32 cellular contexts compared by ENCODE assay signal in the genomic region with DNA sequence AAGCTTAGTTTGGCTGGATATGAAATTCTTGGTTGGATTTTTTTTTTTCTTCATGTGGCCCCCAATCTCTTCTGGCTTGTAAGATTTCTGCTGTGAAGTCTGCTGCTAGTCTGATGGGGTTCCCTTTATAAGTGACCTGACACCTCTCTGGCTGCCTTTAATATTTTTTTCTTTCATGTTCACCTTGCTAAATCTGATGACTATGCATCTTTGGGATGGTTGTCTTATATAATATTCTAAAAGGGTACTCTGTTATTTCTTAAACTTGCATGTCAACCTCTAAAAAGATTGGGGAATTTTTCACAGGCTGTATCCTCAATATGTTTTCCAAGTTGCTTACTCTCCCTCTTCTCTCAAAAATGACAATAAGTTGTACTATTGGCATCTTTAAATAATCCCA.
DNase-seq lines count a peak whose midpoint lies in the region; ATAC-seq, FAIRE-seq and TF ChIP-seq lines count a peak whose summit lies in the region.
"Had no signal": no experiment of that assay in that cellular context is flagged by ENCODE, and none has a peak within 500 bp of the region (broad histone marks: within the 10 kb centered on the region; RNA-seq: fewer than 3 reads in every experiment).

No MANE protein-coding gene starts in this region.

- no peak overlapping the region for H3K23ac ChIP-seq in IMR-90 (ENCODE audit: low read depth, low read length)

- no peak overlapping the region for H2BK20ac ChIP-seq in IMR-90 (ENCODE audit: low read depth, low read length)

- POLR2A ChIA-PET in HepG2 (lab: Yijun Ruan, JAX): no interaction called here
- POLR2A ChIA-PET in A549 (lab: Yijun Ruan, JAX): no interaction called here
- POLR2A ChIA-PET in IMR-90 (lab: Charles Lee; ENCODE audit: unreplicated experiment): no interaction called here

- dilution Hi-C loops in IMR-90 (cut with HindIII; ENCODE audit: low sequenced_read_pairs, unreplicated experiment): no loop called here

- H3K18ac ChIP-seq in IMR-90 (ENCODE audit: low read depth, low read length): no peak overlapping the region

- no peak overlapping the region for H3K4ac ChIP-seq in IMR-90 (ENCODE audit: low read depth, low read length)

- H3K27me3 ChIP-seq in HepG2 (ENCODE audit: control insufficient read depth in 1 of 2, insufficient read depth in 2 of 2, low read length in 2 of 2) (no peaks in the 10 kb centered on the region), right lobe of liver (no peaks in the 10 kb centered on the region), IMR-90 (ENCODE audit: control insufficient read depth, insufficient read depth, low read length) (no peaks in the 10 kb centered on the region), right cardiac atrium (ENCODE audit: control insufficient read depth, insufficient read depth) (no peaks in the 10 kb centered on the region)
- H3K27me3 ChIP-seq: BE2C; BLaER1; BLaER1 treated with 17β-estradiol and CSF1 and Interleukin-3, amounts not matched to agents 10 nM and 100 nM had no signal

- FAIRE-seq in HepG2 (lab: Jason Lieb, UNC) (no peak), A549 (lab: Jason Lieb, UNC) (no peak)
- FAIRE-seq: A204.1, D721Med had no signal

- DNase-seq in HepG2 (ENCODE audit: low spot score) (no peak), right lobe of liver (no peak), A549 (ENCODE audit: low read depth in 1 of 2, low spot score in 1 of 2) (no peak), IMR-90 (no peak), NOMO-1 treated with dmso at 0.1 percent for 144 hours (lab: John Stamatoyannopoulos, UW; ENCODE audit: unreplicated experiment) (no peak), right cardiac atrium (no peak)
- DNase-seq: 8988T; ACHN; AML-193; BE2C; C1 segment of cervical spinal cord; Caco-2; Calu3; CD4-positive, alpha-beta memory T cell; CD4-positive, alpha-beta T cell; CD4-positive, CD25-positive, alpha-beta regulatory T cell; CD8-positive, alpha-beta memory T cell; CD8-positive, alpha-beta T cell; COR-L47; DMS 273 treated with DMSO at 0.1 percent for 48 hours; DMS153; DMS53; DMS79; DMS79 treated with DMSO at 0.1 percent for 48 hours; DND-41; EL had no signal

- H3K14ac ChIP-seq in IMR-90 (replicated peaks; ENCODE audit: low read depth, low read length): no peak overlapping the region

- CTCF ChIA-PET in HepG2 (lab: Yijun Ruan, JAX; ENCODE audit: low intra/inter-chr PET ratio, low total read pairs) (no interaction called here), A549 (lab: Yijun Ruan, JAX) (interaction anchor here (0.6 kb wide), 1 partner anchor 40 kb away, joined by 3 read pairs; no protein-coding TSS in a partner anchor), IMR-90 (lab: Yijun Ruan, JAX) (interaction anchor here (0.6 kb wide), 1 partner anchor 22 kb away, joined by 5 read pairs; no protein-coding TSS in a partner anchor)

- H3K4me3 ChIP-seq in HepG2 (replicated peaks in 1 of 3; ENCODE audit: insufficient read depth in 1 of 3, low read depth in 2 of 3, low read length in 3 of 3) (no peak overlapping the region), right lobe of liver (no peak overlapping the region), A549 (no peak overlapping the region), IMR-90 (ENCODE audit: insufficient read depth, low read depth, low read length) (no peak overlapping the region), right cardiac atrium (ENCODE audit: low read length) (no peak overlapping the region)
- H3K4me3 ChIP-seq: BLaER1; BLaER1 treated with 17β-estradiol and CSF1 and Interleukin-3, amounts not matched to agents 10 nM and 100 nM had no signal

- BruUV-seq in HepG2 (replicated peaks; lab: Mats Ljungman, UMichigan) (no TSS peak), IMR-90 (replicated peaks; lab: Mats Ljungman, UMichigan) (no TSS peak)

- no peak overlapping the region for H2BK120ac ChIP-seq in IMR-90 (ENCODE audit: low read depth, low read length)

- H2AK9ac ChIP-seq in IMR-90 (replicated peaks; ENCODE audit: low read depth, low read length, poor library complexity): no peak overlapping the region

- no peak overlapping the region for H2BK15ac ChIP-seq in IMR-90 (ENCODE audit: low read depth, low read length)

- in situ Hi-C loops in HepG2 (cut with HindIII; ENCODE audit: extremely low pct_ligation_motif_present, low pct_unique_long_range_greater_than_20kb) (no loop called here), IMR-90 (cut with MboI; ENCODE audit: low sequenced_read_pairs) (no loop called here)

- H4K5ac ChIP-seq in IMR-90 (ENCODE audit: low read depth, low read length): no peak overlapping the region

- TF ChIP-seq EP300 in HepG2 (IDR thresholded peaks at IDR 0.05; ENCODE audit: low read depth in 2 of 2, low read length in 2 of 2): no peak
- no peak for TF ChIP-seq EP300 in HepG2 (CRISPR knock-in tag; IDR thresholded peaks at IDR 0.05; ENCODE audit: borderline replicate concordance)
- no peak for TF ChIP-seq EP300 in A549 (IDR thresholded peaks at IDR 0.05)

- no peaks in the 10 kb centered on the region for H4K20me1 ChIP-seq in HepG2 (ENCODE audit: insufficient read depth, low read length)
- H4K20me1 ChIP-seq in IMR-90 (ENCODE audit: insufficient read depth, low read length): no peaks in the 10 kb centered on the region
- H4K20me1 ChIP-seq: BLaER1; BLaER1 treated with 17β-estradiol and CSF1 and Interleukin-3, amounts not matched to agents 10 nM and 100 nM had no signal

- no peak overlapping the region for H4K8ac ChIP-seq in IMR-90 (ENCODE audit: low read depth in 2 of 2, low read length in 2 of 2)

- H3K79me2 ChIP-seq in HepG2 (ENCODE audit: insufficient read depth, low read length): no peaks in the 10 kb centered on the region

- TF ChIP-seq POLR2A in HepG2 (IDR thresholded peaks at IDR 0.05; ENCODE audit: insufficient read depth in 1 of 2, low read depth in 2 of 2, low read length in 2 of 2) (no peak), right lobe of liver (IDR thresholded peaks at IDR 0.05) (no peak), A549 (IDR thresholded peaks at IDR 0.05; ENCODE audit: low read length) (no peak), IMR-90 (IDR thresholded peaks at IDR 0.05; ENCODE audit: low read depth, low read length) (no peak)

- no peak for TF ChIP-seq CTCF in HepG2 (CRISPR knock-in tag; IDR thresholded peaks at IDR 0.05)
- no peak for TF ChIP-seq CTCF in right lobe of liver (IDR thresholded peaks at IDR 0.05)
- TF ChIP-seq CTCF in A549 (IDR thresholded peaks at IDR 0.05): no peak
- TF ChIP-seq CTCF in IMR-90 (conservative IDR thresholded peaks at IDR 0.05; ENCODE audit: low read depth, low read length): no peak

- no peak overlapping the region for H3K27ac ChIP-seq in HepG2 (ENCODE audit: extremely low read length, insufficient read depth, low read length)
- H3K27ac ChIP-seq in right lobe of liver: no peak overlapping the region
- H3K27ac ChIP-seq in A549: no peak overlapping the region
- no peak overlapping the region for H3K27ac ChIP-seq in IMR-90 (ENCODE audit: insufficient read depth, low read length)
- no peak overlapping the region for H3K27ac ChIP-seq in right cardiac atrium (ENCODE audit: low read length)
- H3K27ac ChIP-seq: 22Rv1; BLaER1; BLaER1 treated with 17β-estradiol and CSF1 and Interleukin-3, amounts not matched to agents 10 nM and 100 nM; C4-2B had no signal

- H3K9me3 ChIP-seq in HepG2 (ENCODE audit: low read length): peaks cover 57% of the 10 kb centered on the region
- H3K9me3 ChIP-seq in right lobe of liver: no peaks in the 10 kb centered on the region
- H3K9me3 ChIP-seq in A549: peaks cover 13% of the 10 kb centered on the region; the same call in 1 of the 3 replicates
- H3K9me3 ChIP-seq in IMR-90 (ENCODE audit: control insufficient read depth, insufficient read depth, low read length): peaks cover 2% of the 10 kb centered on the region; the same call in 1 of the 2 replicates
- H3K9me3 ChIP-seq in right cardiac atrium (ENCODE audit: control insufficient read depth, low read length): no peaks in the 10 kb centered on the region
- H3K9me3 ChIP-seq: BE2C, Caco-2 had no signal

- intact Hi-C loops in HepG2 (cut with micrococcal nuclease; ENCODE audit: unreplicated experiment): no loop called here
- intact Hi-C loops in right lobe of liver (cut with DNase I): no loop called here
- intact Hi-C loops in IMR-90 (cut with micrococcal nuclease): no loop called here
- intact Hi-C loops in right cardiac atrium (cut with DNase I): no loop called here

- no peak overlapping the region for H3K4me2 ChIP-seq in HepG2 (ENCODE audit: low read depth, low read length)
- no peak overlapping the region for H3K4me2 ChIP-seq in A549
- no peak overlapping the region for H3K4me2 ChIP-seq in IMR-90 (ENCODE audit: low read depth, low read length)
- H3K4me2 ChIP-seq: BLaER1; BLaER1 treated with 17β-estradiol and CSF1 and Interleukin-3, amounts not matched to agents 10 nM and 100 nM had no signal

- TF ChIP-seq RAD21 in HepG2 (CRISPR knock-in tag; IDR thresholded peaks at IDR 0.05): no peak
- TF ChIP-seq RAD21 in A549 (conservative IDR thresholded peaks at IDR 0.05 in 1 of 2, IDR thresholded peaks at IDR 0.05 in 1 of 2): no peak
- TF ChIP-seq RAD21 in IMR-90 (IDR thresholded peaks at IDR 0.05; ENCODE audit: low read length): no peak

- no peaks in the 10 kb centered on the region for H3K9me1 ChIP-seq in IMR-90 (ENCODE audit: insufficient read depth, low read length)

- no peak overlapping the region for H4K91ac ChIP-seq in IMR-90 (ENCODE audit: insufficient read depth, low read depth, low read length)

- H3K79me1 ChIP-seq in IMR-90 (ENCODE audit: low read depth in 1 of 2, low read length in 2 of 2): no peaks in the 10 kb centered on the region

- H2AFZ ChIP-seq in HepG2 (ENCODE audit: low read length) (no peak overlapping the region), IMR-90 (replicated peaks; ENCODE audit: low read length, poor library complexity) (no peak overlapping the region)

- no peak overlapping the region for H2AK5ac ChIP-seq in IMR-90 (ENCODE audit: low read depth, low read length)

- H3K36me3 ChIP-seq in HepG2 (replicated peaks in 1 of 2; ENCODE audit: control insufficient read depth in 1 of 2, insufficient read depth in 2 of 2, low read length in 2 of 2) (no peaks in the 10 kb centered on the region), right lobe of liver (no peaks in the 10 kb centered on the region), IMR-90 (ENCODE audit: control insufficient read depth, insufficient read depth, low read length) (no peaks in the 10 kb centered on the region)
- H3K36me3 ChIP-seq: BE2C; BLaER1; BLaER1 treated with 17β-estradiol and CSF1 and Interleukin-3, amounts not matched to agents 10 nM and 100 nM had no signal

- no peak for ATAC-seq in HepG2
- no peak for ATAC-seq in right lobe of liver
- ATAC-seq in A549: no peak
- ATAC-seq in IMR-90 (ENCODE audit: low read depth): no peak
- ATAC-seq in right cardiac atrium: no peak
- ATAC-seq: CD8-positive, alpha-beta T cell had no signal

- no peak overlapping the region for H3K9ac ChIP-seq in HepG2 (ENCODE audit: insufficient read depth, low read depth, low read length)
- no peak overlapping the region for H3K9ac ChIP-seq in IMR-90 (ENCODE audit: low read depth, low read length)
- H3K9ac ChIP-seq: BLaER1; BLaER1 treated with 17β-estradiol and CSF1 and Interleukin-3, amounts not matched to agents 10 nM and 100 nM had no signal

- H3K4me1 ChIP-seq in HepG2 (ENCODE audit: insufficient read depth, low read length) (no peaks in the 10 kb centered on the region), right lobe of liver (no peaks in the 10 kb centered on the region), A549 (no peaks in the 10 kb centered on the region), IMR-90 (ENCODE audit: control insufficient read depth, insufficient read depth, low read length) (no peaks in the 10 kb centered on the region), right cardiac atrium (ENCODE audit: control insufficient read depth, insufficient read depth, low read length) (no peaks in the 10 kb centered on the region)
- H3K4me1 ChIP-seq: BE2C; BLaER1; BLaER1 treated with 17β-estradiol and CSF1 and Interleukin-3, amounts not matched to agents 10 nM and 100 nM; Caco-2 had no signal

- no peak overlapping the region for H3K56ac ChIP-seq in IMR-90 (ENCODE audit: extremely low read depth, insufficient read depth, low read length)

- H2BK5ac ChIP-seq in IMR-90 (ENCODE audit: low read depth, low read length, poor library complexity, severe bottlenecking): no peak overlapping the region

Comparison
In these comparisons a context has a peak if more than half of its experiments do, and no peak if none do; other contexts are left out.
1. Of the 38 proteins assayed by ChIP-seq in both HepG2 and A549: peak only in HepG2: none; only in A549: none; in both: MAFK; in neither: 37.